1 cellular context compared by ENCODE assay signal in genomic region chr11:45917623-45918330, GRCh38.
TF ChIP-seq lines count a peak whose summit lies in the region.

PEX16 (minus strand) TSS chr11:45917877; CDS start chr11:45917811, 66 bp downstream.

TF ChIP-seq in HepG2, 621 proteins besides CTCF, POLR2A, EP300 and RAD21 (continued from another document and continues in another):
- TF ChIP-seq ZNF570 (CRISPR knock-in tag; IDR thresholded peaks at IDR 0.05; ENCODE audit: borderline replicate concordance): no peak
- TF ChIP-seq ZNF230 (CRISPR knock-in tag; IDR thresholded peaks at IDR 0.05): peak; percentile 31; the same call in 1 of the 2 replicates
- TF ChIP-seq NCOA2 (CRISPR knock-in tag; IDR thresholded peaks at IDR 0.05): no peak; the same call in 1 of the 2 replicates
- TF ChIP-seq U2AF1 (optimal IDR thresholded peaks at IDR 0.05; ENCODE audit: low read depth, low read length): no peak
- peak; percentile 71; the same call in 1 of the 2 replicates for TF ChIP-seq RARG (CRISPR knock-in tag; IDR thresholded peaks at IDR 0.05; ENCODE audit: low read depth)
- TF ChIP-seq ZNF343 (CRISPR knock-in tag; IDR thresholded peaks at IDR 0.05): 0 out of 2 replicates have a peak, but pooled peaks have one; percentile 53
- no peak for TF ChIP-seq HNF1A (IDR thresholded peaks at IDR 0.05; ENCODE audit: low read depth)
- TF ChIP-seq HNF1A (CRISPR knock-in tag; IDR thresholded peaks at IDR 0.05; ENCODE audit: borderline replicate concordance): peak; percentile 54; the same call in 1 of the 2 replicates
- no peak for TF ChIP-seq CENPX (CRISPR knock-in tag; IDR thresholded peaks at IDR 0.05)
- TF ChIP-seq ZNF382 (CRISPR knock-in tag; IDR thresholded peaks at IDR 0.05; ENCODE audit: borderline replicate concordance): no peak
- TF ChIP-seq NFYB (CRISPR knock-in tag; IDR thresholded peaks at IDR 0.05): peak; percentile 70
- no peak for TF ChIP-seq CSRNP2 (CRISPR knock-in tag; conservative IDR thresholded peaks at IDR 0.05; ENCODE audit: low read depth)
- TF ChIP-seq ZNF746 (CRISPR knock-in tag; IDR thresholded peaks at IDR 0.05): no peak; the same call in 1 of the 2 replicates
- TF ChIP-seq ZBTB1 (CRISPR knock-in tag; IDR thresholded peaks at IDR 0.05; ENCODE audit: borderline replicate concordance): no peak
- no peak for TF ChIP-seq KDM3A (CRISPR knock-in tag; IDR thresholded peaks at IDR 0.05; ENCODE audit: low read depth)
- no peak for TF ChIP-seq ZNF644 (CRISPR knock-in tag; IDR thresholded peaks at IDR 0.05; ENCODE audit: low read depth)
- no peak for TF ChIP-seq ZNF749 (CRISPR knock-in tag; IDR thresholded peaks at IDR 0.05; ENCODE audit: borderline replicate concordance)
- TF ChIP-seq ZNF773 (CRISPR knock-in tag; IDR thresholded peaks at IDR 0.05; ENCODE audit: borderline replicate concordance): no peak
- TF ChIP-seq SRSF9 (IDR thresholded peaks at IDR 0.05; ENCODE audit: borderline replicate concordance, insufficient read depth, low read depth, low read length, poor library complexity, severe bottlenecking): no peak
- TF ChIP-seq GRHL1 (CRISPR knock-in tag; conservative IDR thresholded peaks at IDR 0.05): no peak
- no peak for TF ChIP-seq TAF15 (IDR thresholded peaks at IDR 0.05; ENCODE audit: low read depth, low read length, poor library complexity, severe bottlenecking)
- TF ChIP-seq SETDB1 (CRISPR knock-in tag; IDR thresholded peaks at IDR 0.05; ENCODE audit: borderline replicate concordance): no peak
- TF ChIP-seq PAXIP1 (CRISPR knock-in tag; conservative IDR thresholded peaks at IDR 0.05): peak; percentile 52
- TF ChIP-seq ZNF609 (CRISPR knock-in tag; IDR thresholded peaks at IDR 0.05; ENCODE audit: borderline replicate concordance): peak; percentile 53; the same call in 1 of the 2 replicates
- no peak for TF ChIP-seq ARHGAP35 (CRISPR knock-in tag; IDR thresholded peaks at IDR 0.05; ENCODE audit: borderline replicate concordance)
- TF ChIP-seq KDM1A (CRISPR knock-in tag; IDR thresholded peaks at IDR 0.05): no peak
- TF ChIP-seq REL (CRISPR knock-in tag; conservative IDR thresholded peaks at IDR 0.05): no peak
- TF ChIP-seq ZNF776 (CRISPR knock-in tag; IDR thresholded peaks at IDR 0.05): no peak
- no peak for TF ChIP-seq SOX13 (IDR thresholded peaks at IDR 0.05)
- no peak for TF ChIP-seq SOX13 (CRISPR knock-in tag; conservative IDR thresholded peaks at IDR 0.05 in 1 of 2, IDR thresholded peaks at IDR 0.05 in 1 of 2)
- TF ChIP-seq ZNF781 (CRISPR knock-in tag; IDR thresholded peaks at IDR 0.05; ENCODE audit: borderline replicate concordance, not compliant biosample characterization): no peak
- no peak for TF ChIP-seq MTF1 (CRISPR knock-in tag; IDR thresholded peaks at IDR 0.05)
- no peak for TF ChIP-seq AHDC1 (CRISPR knock-in tag; IDR thresholded peaks at IDR 0.05; ENCODE audit: borderline replicate concordance)
- no peak for TF ChIP-seq DDIT3 (CRISPR knock-in tag; IDR thresholded peaks at IDR 0.05)
- TF ChIP-seq RBM39 (IDR thresholded peaks at IDR 0.05; ENCODE audit: low read depth, low read length, poor library complexity, severe bottlenecking): peak; percentile 34
- no peak for TF ChIP-seq ERF (CRISPR knock-in tag; IDR thresholded peaks at IDR 0.05)
- peak; percentile 96 for TF ChIP-seq SRF (IDR thresholded peaks at IDR 0.05; ENCODE audit: low read depth, low read length)
- TF ChIP-seq SKI (IDR thresholded peaks at IDR 0.05; ENCODE audit: partially characterized antibody): no peak
